ENCODE assay signal across 27 cellular contexts in the genomic region with DNA sequence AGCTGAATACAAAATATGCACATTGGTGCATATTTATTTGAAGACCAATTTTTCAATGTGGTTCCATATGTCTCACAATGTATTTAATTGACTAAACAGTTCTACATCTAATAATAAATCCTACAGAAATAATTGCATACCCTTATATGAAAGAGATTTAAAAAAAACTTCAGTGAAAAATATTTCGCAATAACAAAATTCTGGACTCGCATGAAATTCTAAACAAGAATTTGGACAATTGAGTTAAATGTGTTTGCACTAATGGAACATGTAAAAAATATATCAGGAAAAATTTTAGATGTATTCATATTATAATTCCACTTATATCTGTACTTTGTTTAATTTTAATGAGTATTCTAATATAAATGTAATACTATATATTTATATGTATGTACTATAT.
"Had no signal": no experiment of that assay in that cellular context is flagged by ENCODE, and none has a peak within 500 bp of the region (broad histone marks: within the 10 kb centered on the region; RNA-seq: fewer than 3 reads in every experiment).

No MANE protein-coding gene starts in this region.

- ATAC-seq: natural killer cell treated with Interleukin-12 subunit alpha and Interleukin-12 subunit beta and Interleukin-15 and Interleukin-18, amount 100 ng/mL, for 72 hours; pancreas; psoas muscle; right cardiac atrium; right lobe of liver; stimulated activated effector memory CD8-positive, alpha-beta T cell treated with anti-CD3 and anti-CD28 coated beads, Interleukin-12 subunit alpha, Interleukin-12 subunit beta, amount 100 ng/mL, for 72 hours; stimulated activated naive B cell treated with anti-CD40 and anti-IgM and Interleukin-4, amounts not matched to agents 10 μg/mL and 1 μg/mL and 100 μg/mL, for 72 hours had no signal

- H3K36me3 Mint-ChIP-seq: stimulated activated effector memory CD8-positive, alpha-beta T cell treated with anti-CD3 and anti-CD28 coated beads, Interleukin-12 subunit alpha, Interleukin-12 subunit beta, amount 100 ng/mL, for 72 hours; stimulated activated naive B cell treated with anti-CD40 and anti-IgM and Interleukin-4, amounts not matched to agents 10 μg/mL and 1 μg/mL and 100 μg/mL, for 72 hours had no signal

- H3K4me3 ChIP-seq: pancreas, psoas muscle, right lobe of liver, sigmoid colon, stomach, thoracic aorta, thyroid gland, tibial nerve, upper lobe of left lung, vagina had no signal

- H3K4me1 Mint-ChIP-seq: nephron progenitor cell; neural crest cell; stimulated activated effector memory CD8-positive, alpha-beta T cell treated with anti-CD3 and anti-CD28 coated beads, Interleukin-12 subunit alpha, Interleukin-12 subunit beta, amount 100 ng/mL, for 72 hours; stimulated activated naive B cell treated with anti-CD40 and anti-IgM and Interleukin-4, amounts not matched to agents 10 μg/mL and 1 μg/mL and 100 μg/mL, for 72 hours had no signal

- DNase-seq: nephron progenitor cell; nucleus accumbens; pancreas; psoas muscle; right cardiac atrium; right lobe of liver; sigmoid colon; small intestine; stimulated activated CD4-positive, alpha-beta T cell treated with anti-CD3 and anti-CD28 coated beads, Interleukin-15, amount 100 ng/mL, for 24 hours; stimulated activated CD4-positive, alpha-beta T cell treated with anti-CD3 and anti-CD28 coated beads, Interleukin-2, amount 100 ng/mL, for 24 hours; stimulated activated CD4-positive, alpha-beta T cell treated with anti-CD3 and anti-CD28 coated beads, Interleukin-2, amount 100 ng/mL, for 48 hours; stimulated activated CD4-positive, alpha-beta T cell treated with anti-CD3 and anti-CD28 coated beads, Interleukin-4, amount 100 ng/mL, for 24 hours; stimulated activated naive B cell treated with anti-CD40 and anti-IgM and Interleukin-4, amounts not matched to agents 10 μg/mL and 1 μg/mL and 100 μg/mL, for 72 hours; stimulated activated naive CD4-positive, alpha-beta T cell treated with Interleukin-2 at 50 U/mL for 16 hours; stomach; thyroid gland; trophoblast cell; upper lobe of left lung had no signal

- H3K4me1 ChIP-seq: pancreas, psoas muscle, right lobe of liver, sigmoid colon, stomach, thyroid gland, tibial nerve, upper lobe of left lung, vagina had no signal

- H3K9me3 Mint-ChIP-seq: nephron progenitor cell, neural crest cell had no signal

- H3K27me3 Mint-ChIP-seq: natural killer cell treated with Interleukin-12 subunit alpha and Interleukin-12 subunit beta and Interleukin-15 and Interleukin-18, amount 100 ng/mL, for 72 hours; stimulated activated naive B cell treated with anti-CD40 and anti-IgM and Interleukin-4, amounts not matched to agents 10 μg/mL and 1 μg/mL and 100 μg/mL, for 72 hours; stimulated activated naive CD8-positive, alpha-beta T cell treated with anti-CD3 and anti-CD28 coated beads, Interleukin-15, Interleukin-2, amounts not matched to agents 100 ng/mL and 50 ng/mL, for 24 hours had no signal

- H3K27ac ChIP-seq: neutrophil, pancreas, psoas muscle, right lobe of liver, sigmoid colon, stomach, thoracic aorta, thyroid gland, tibial nerve, upper lobe of left lung, vagina had no signal

- H3K27ac Mint-ChIP-seq: natural killer cell treated with Interleukin-12 subunit alpha and Interleukin-12 subunit beta and Interleukin-15 and Interleukin-18, amount 100 ng/mL, for 72 hours; nephron progenitor cell; stimulated activated effector memory CD8-positive, alpha-beta T cell treated with anti-CD3 and anti-CD28 coated beads, Interleukin-12 subunit alpha, Interleukin-12 subunit beta, amount 100 ng/mL, for 72 hours; stimulated activated naive B cell treated with anti-CD40 and anti-IgM and Interleukin-4, amounts not matched to agents 10 μg/mL and 1 μg/mL and 100 μg/mL, for 72 hours; stimulated activated naive CD8-positive, alpha-beta T cell treated with anti-CD3 and anti-CD28 coated beads, Interleukin-15, Interleukin-2, amounts not matched to agents 100 ng/mL and 50 ng/mL, for 24 hours had no signal

- H3K27me3 ChIP-seq: neutrophil, pancreas, right lobe of liver, sigmoid colon, stomach, thyroid gland, tibial nerve, upper lobe of left lung, vagina had no signal

- H3K36me3 ChIP-seq: neutrophil, pancreas, right lobe of liver, sigmoid colon, stomach, thoracic aorta, thyroid gland, tibial nerve, upper lobe of left lung, vagina had no signal

- H3K4me3 Mint-ChIP-seq: natural killer cell treated with Interleukin-12 subunit alpha and Interleukin-12 subunit beta and Interleukin-15 and Interleukin-18, amount 100 ng/mL, for 72 hours; nephron progenitor cell; neural crest cell; stimulated activated effector memory CD8-positive, alpha-beta T cell treated with anti-CD3 and anti-CD28 coated beads, Interleukin-12 subunit alpha, Interleukin-12 subunit beta, amount 100 ng/mL, for 72 hours; stimulated activated naive B cell treated with anti-CD40 and anti-IgM and Interleukin-4, amounts not matched to agents 10 μg/mL and 1 μg/mL and 100 μg/mL, for 72 hours; stimulated activated naive CD8-positive, alpha-beta T cell treated with anti-CD3 and anti-CD28 coated beads, Interleukin-15, Interleukin-2, amounts not matched to agents 100 ng/mL and 50 ng/mL, for 24 hours had no signal

- H3K9me3 ChIP-seq: neutrophil, pancreas, psoas muscle, right lobe of liver, sigmoid colon, stomach, thoracic aorta, thyroid gland, tibial nerve, upper lobe of left lung, vagina had no signal

- FAIRE-seq: urothelium cell line had no signal
